In the genomic region with DNA sequence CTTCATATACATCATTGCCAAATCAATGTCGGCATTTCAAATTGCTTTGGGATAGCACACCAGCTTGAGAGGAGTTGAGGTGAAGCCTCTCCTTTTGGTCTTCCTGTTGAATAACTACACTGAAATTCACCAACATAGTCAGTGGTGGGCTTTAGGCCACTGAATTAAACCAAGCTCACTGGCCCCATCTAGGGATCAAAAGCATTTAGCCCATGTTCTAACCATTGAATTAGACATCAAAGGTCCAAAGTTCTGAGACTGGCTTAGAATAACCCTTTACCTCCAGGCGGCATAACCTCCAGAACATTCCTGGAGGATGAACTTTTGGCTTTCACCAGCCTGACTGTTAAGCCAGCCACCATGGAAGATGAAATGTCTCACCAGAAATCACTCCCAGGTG, we compare ENCODE assay signal across 8 cellular contexts. TPM values are rescaled to one million over a fixed set of nuclear protein-coding genes. Genes with fewer than 3 reads are reported as not detected.
DNase-seq lines count a peak whose midpoint lies in the region; ATAC-seq and TF ChIP-seq lines count a peak whose summit lies in the region.

No MANE protein-coding gene starts in this region.

- H3K27me3 ChIP-seq in BE2C: peaks cover 12% of the 10 kb centered on the region
- no peaks in the 10 kb centered on the region for H3K27me3 ChIP-seq in iPS DF 6.9 (ENCODE audit: control insufficient read depth, insufficient read depth, low read length)
- H3K27me3 ChIP-seq in transverse colon: no peaks in the 10 kb centered on the region

- ATAC-seq in GM18867 (IDR thresholded peaks at IDR 0.05; ENCODE audit: unreplicated experiment) (peak; percentile 44), HG02852 (IDR thresholded peaks at IDR 0.05; ENCODE audit: unreplicated experiment) (no peak), HG03342 (IDR thresholded peaks at IDR 0.05; ENCODE audit: unreplicated experiment) (no peak)

- DNase-seq in BE2C (peak; percentile 25), SW480 (ENCODE audit: low spot score) (peak; percentile 21), iPS DF 6.9 (ENCODE audit: low read depth, low spot score) (peak; percentile 29), posterior vena cava (ENCODE audit: low spot score) (no peak), transverse colon (no peak)

- in situ Hi-C loops in transverse colon (cut with MboI; ENCODE audit: low pct_ligation_motif_present in 1 of 4, low pct_unique_long_range_greater_than_20kb in 1 of 4, low sequenced_read_pairs in 3 of 4): no loop called here

- TF ChIP-seq CTCF in BE2C (IDR thresholded peaks at IDR 0.05; ENCODE audit: low read depth, low read length) (peak; percentile 65), transverse colon (IDR thresholded peaks at IDR 0.05) (peak in 2 of 5 experiments; percentile 9 to 21)

- WGBS in iPS DF 6.9 (ENCODE audit: insufficient coverage, insufficient read length): no CpG with 5 or more reads among the region's 2 CpGs
- WGBS in transverse colon (ENCODE audit: low coverage in 1 of 2), 2 donors: 77 to 80% methylated on average over 1 to 2 of the region's 2 CpGs

- intact Hi-C loops in posterior vena cava (cut with DNase I) (no loop called here), transverse colon (cut with DNase I; ENCODE audit: low total_unique reads) (no loop called here)

- H3K36me3 ChIP-seq in BE2C: no peaks in the 10 kb centered on the region
- H3K36me3 ChIP-seq in iPS DF 6.9 (ENCODE audit: control insufficient read depth, insufficient read depth, low read length): no peaks in the 10 kb centered on the region
- no peaks in the 10 kb centered on the region for H3K36me3 ChIP-seq in transverse colon

- H3K27ac ChIP-seq in iPS DF 6.9 (ENCODE audit: low read length) (no peak overlapping the region), transverse colon (no peak overlapping the region)

- no peak for TF ChIP-seq POLR2A in transverse colon (IDR thresholded peaks at IDR 0.05)

- no peak overlapping the region for H3K4me3 ChIP-seq in BE2C (ENCODE audit: low read depth, low read length)
- H3K4me3 ChIP-seq in iPS DF 6.9 (ENCODE audit: low read length): no peak overlapping the region
- H3K4me3 ChIP-seq in transverse colon: no peak overlapping the region

- TF ChIP-seq EP300 in transverse colon (IDR thresholded peaks at IDR 0.05; ENCODE audit: low read depth): no peak

- H3K9me3 ChIP-seq in BE2C (no peaks in the 10 kb centered on the region), iPS DF 6.9 (ENCODE audit: control insufficient read depth, insufficient read depth, low read length) (no peaks in the 10 kb centered on the region), transverse colon (no peaks in the 10 kb centered on the region)

- H3K4me1 ChIP-seq in BE2C: no peaks in the 10 kb centered on the region
- H3K4me1 ChIP-seq in iPS DF 6.9 (ENCODE audit: control insufficient read depth, insufficient read depth, low read length): no peaks in the 10 kb centered on the region
- H3K4me1 ChIP-seq in transverse colon: peaks cover 0 to 14% (median 0%) of the 10 kb centered on the region in 4 donors

RNA-seq across cellular contexts. Expression of gene BPGM, which starts 54.6 kb away (rescaled TPM):
- 30.0 TPM for polyA plus RNA-seq in BE2C (2012; ENCODE audit: insufficient read depth, insufficient read length, low read depth)
- total RNA-seq in posterior vena cava (10 to 100 TPM; 16.1 to 17.5 TPM), transverse colon (10 to 100 TPM in 2 of 4 donors, 1 to 10 TPM in 1, under 1 TPM in 1; 0.40 to 13.2 (median 7.2) TPM)

Comparison
In these comparisons a context has a peak if more than half of its experiments do, and no peak if none do; other contexts are left out.
1. DNase-seq: peak in BE2C (single experiment), SW480 (single experiment) and iPS DF 6.9 (single experiment); none in posterior vena cava (single experiment) and transverse colon (single experiment).